Comparison of ENCODE assay signal across 9 cellular contexts in the genomic region with DNA sequence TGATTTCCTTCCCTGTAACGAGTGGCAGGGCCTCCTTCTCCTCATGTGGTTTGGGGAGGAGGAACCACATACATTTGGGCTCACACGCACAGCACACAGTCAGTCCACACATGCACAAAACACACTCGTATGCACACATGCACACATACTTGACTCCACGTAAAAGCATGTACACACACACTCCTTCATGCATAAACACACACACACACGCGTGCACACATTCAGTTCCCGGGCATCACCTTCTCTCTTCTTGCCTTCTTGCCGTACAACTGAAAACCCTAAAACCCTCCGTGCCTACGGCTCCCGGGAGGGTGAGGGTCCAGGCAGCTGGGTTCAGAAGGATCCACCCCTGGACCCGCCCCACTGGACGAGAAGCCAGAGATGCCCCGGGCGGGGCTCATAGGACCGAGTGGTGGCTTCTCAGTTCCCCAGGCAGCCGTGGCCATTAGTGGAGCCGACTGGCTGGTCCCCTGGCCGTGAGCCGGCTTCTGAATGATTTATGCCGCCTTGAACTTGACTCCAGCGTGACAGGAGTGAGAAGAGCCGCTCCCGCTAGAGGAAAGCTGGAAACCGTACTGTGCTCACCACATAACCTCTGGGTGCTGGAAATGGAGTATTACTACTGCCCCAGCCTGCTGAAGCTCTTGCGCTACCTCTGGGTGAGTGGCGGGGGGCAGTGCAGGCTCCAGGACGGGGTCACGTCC.
DNase-seq lines count a peak whose midpoint lies in the region; ATAC-seq and TF ChIP-seq lines count a peak whose summit lies in the region.
"Had no signal": no experiment of that assay in that cellular context is flagged by ENCODE, and none has a peak within 500 bp of the region (broad histone marks: within the 10 kb centered on the region; RNA-seq: fewer than 3 reads in every experiment).

No MANE protein-coding gene starts in this region.

- H3K4me3 ChIP-seq in mammary epithelial cell (replicated peaks in 1 of 3; ENCODE audit: insufficient read depth in 1 of 3, low read depth in 2 of 3, low read length in 3 of 3), result no peak overlapping the region
- H3K4me3 ChIP-seq in breast epithelium, result peak overlapping the region in 2 of 3 donors; percentile 8 to 31
- H3K4me3 ChIP-seq in muscle layer of duodenum (ENCODE audit: low read depth in 1 of 2, low read length in 2 of 2), result peak overlapping the region; percentile 5 to 41
- peak overlapping the region in 3 of 4 donors; percentile 6 to 37 (median 22) for H3K4me3 ChIP-seq in upper lobe of left lung
- no peak overlapping the region for H3K4me3 ChIP-seq in MG63

- peaks cover 5% of the 10 kb centered on the region for H3K79me2 ChIP-seq in mammary epithelial cell (ENCODE audit: insufficient read depth, low read length)

- POLR2A ChIA-PET in MCF 10A (lab: Yijun Ruan, JAX), result no interaction called here

- no peaks in the 10 kb centered on the region for H4K20me1 ChIP-seq in mammary epithelial cell (ENCODE audit: insufficient read depth, low read length)

- H3K27me3 ChIP-seq in mammary epithelial cell (ENCODE audit: insufficient read depth, low read length) (no peaks in the 10 kb centered on the region), breast epithelium (no peaks in the 10 kb centered on the region), muscle layer of duodenum (ENCODE audit: low read depth, low read length) (no peaks in the 10 kb centered on the region), upper lobe of left lung (no peaks in the 10 kb centered on the region), MG63 (no peaks in the 10 kb centered on the region)

- H3K4me3 Mint-ChIP-seq in MCF 10A (ENCODE audit: unreplicated experiment), result no peak overlapping the region

- peak overlapping the region; percentile 51 for H3K27ac Mint-ChIP-seq in MCF 10A (ENCODE audit: low read depth, unreplicated experiment)

- H3K36me3 Mint-ChIP-seq in MCF 10A (ENCODE audit: insufficient read depth, unreplicated experiment), result peaks cover 64% of the 10 kb centered on the region

- H3K4me1 ChIP-seq in mammary epithelial cell (ENCODE audit: insufficient read depth, low read length), result peaks cover 5% of the 10 kb centered on the region
- H3K4me1 ChIP-seq in breast epithelium, result no peaks in the 10 kb centered on the region
- peaks cover 3 to 15% of the 10 kb centered on the region in 2 donors for H3K4me1 ChIP-seq in muscle layer of duodenum (ENCODE audit: control insufficient read depth in 1 of 2, insufficient read depth in 2 of 2, low read length in 2 of 2)
- peaks cover 10 to 24% (median 16%) of the 10 kb centered on the region in 4 donors for H3K4me1 ChIP-seq in upper lobe of left lung

- peaks cover 6% of the 10 kb centered on the region for H3K4me1 Mint-ChIP-seq in MCF 10A (ENCODE audit: insufficient read depth, unreplicated experiment)

- no peak for TF ChIP-seq EP300 in upper lobe of left lung (IDR thresholded peaks at IDR 0.05)

- H3K27ac ChIP-seq in mammary epithelial cell (ENCODE audit: insufficient read depth, low read depth, low read length), result no peak overlapping the region
- H3K27ac ChIP-seq in breast epithelium, result no peak overlapping the region
- H3K27ac ChIP-seq in muscle layer of duodenum (ENCODE audit: low read length), result no peak overlapping the region
- peak overlapping the region in 3 of 4 donors; percentile 55 to 67 (median 62) for H3K27ac ChIP-seq in upper lobe of left lung

- no peak for TF ChIP-seq POLR2A in breast epithelium (IDR thresholded peaks at IDR 0.05)
- no peak for TF ChIP-seq POLR2A in upper lobe of left lung (IDR thresholded peaks at IDR 0.05)

- CTCF ChIA-PET in MCF 10A (lab: Yijun Ruan, JAX), result interaction anchor here (1.0 to 1.2 kb wide), 2 partner anchors 36 to 131 kb away, joined by 3 to 5 read pairs; no protein-coding TSS in a partner anchor
- CTCF ChIA-PET in mammary epithelial cell (lab: Charles Lee; ENCODE audit: low non-redundant PET), result interaction anchor here (0.6 kb wide), 1 partner anchor 1032 kb away, joined by 4 read pairs; no protein-coding TSS in a partner anchor

- H3K4me2 ChIP-seq in mammary epithelial cell (ENCODE audit: insufficient read depth, low read depth, low read length), result no peak overlapping the region

- H2AFZ ChIP-seq in mammary epithelial cell (ENCODE audit: low read depth, low read length), result no peak overlapping the region

- DNase-seq in MCF 10A (ENCODE audit: unreplicated experiment) (no peak), mammary epithelial cell (no peak), breast epithelium (ENCODE audit: low spot score in 2 of 2) (no peak), upper lobe of left lung (peak in 1 of 2 donors; percentile 69), glomerular visceral epithelial cell (ENCODE audit: extremely low spot score) (no peak), MG63 (no peak)
- DNase-seq: NCI-H187 had no signal

- H3K9me3 ChIP-seq in mammary epithelial cell (replicated peaks; ENCODE audit: insufficient read depth, low read length), result no peaks in the 10 kb centered on the region
- H3K9me3 ChIP-seq in breast epithelium, result no peaks in the 10 kb centered on the region
- H3K9me3 ChIP-seq in muscle layer of duodenum (ENCODE audit: control insufficient read depth in 1 of 2, low read length in 2 of 2), result no peaks in the 10 kb centered on the region
- H3K9me3 ChIP-seq in upper lobe of left lung, result no peaks in the 10 kb centered on the region
- no peaks in the 10 kb centered on the region for H3K9me3 ChIP-seq in MG63

- in situ Hi-C loops in mammary epithelial cell (cut with MboI; ENCODE audit: low sequenced_read_pairs in 2 of 2), result no loop called here

- dilution Hi-C loops in mammary epithelial cell (cut with HindIII; ENCODE audit: low sequenced_read_pairs), result loop anchor here (10.0 kb wide), 1 partner anchor 125 kb away; the partner anchor contains the start of gene CRYBB3

- TF ChIP-seq CTCF in MCF 10A (IDR thresholded peaks at IDR 0.05; ENCODE audit: unreplicated experiment) (no peak), mammary epithelial cell (conservative IDR thresholded peaks at IDR 0.05 in 1 of 2, IDR thresholded peaks at IDR 0.05 in 1 of 2; ENCODE audit: extremely low read depth in 1 of 2, insufficient read depth in 1 of 2, low read depth in 1 of 2, low read length in 2 of 2) (no peak), breast epithelium (IDR thresholded peaks at IDR 0.05) (no peak), upper lobe of left lung (IDR thresholded peaks at IDR 0.05) (no peak)

- no peak overlapping the region for H3K9ac ChIP-seq in mammary epithelial cell (ENCODE audit: insufficient read depth, low read length)

- H3K36me3 ChIP-seq in mammary epithelial cell (ENCODE audit: insufficient read depth, low read length), result no peaks in the 10 kb centered on the region
- no peaks in the 10 kb centered on the region for H3K36me3 ChIP-seq in breast epithelium
- peaks cover 0 to 5% of the 10 kb centered on the region in 2 donors for H3K36me3 ChIP-seq in muscle layer of duodenum (ENCODE audit: control insufficient read depth in 1 of 2, insufficient read depth in 2 of 2, low read length in 2 of 2)
- no peaks in the 10 kb centered on the region for H3K36me3 ChIP-seq in upper lobe of left lung
- H3K36me3 ChIP-seq in MG63, result no peaks in the 10 kb centered on the region

- intact Hi-C loops in MCF 10A (cut with micrococcal nuclease), result no loop called here
- intact Hi-C loops in mammary epithelial cell (cut with micrococcal nuclease), result no loop called here
- intact Hi-C loops in breast epithelium (cut with DNase I; ENCODE audit: low total_unique reads), result no loop called here

- ATAC-seq in upper lobe of left lung (ENCODE audit: low FRiP score in 2 of 2), result peak in 1 of 2 donors; percentile 19
- ATAC-seq in HG02840 (IDR thresholded peaks at IDR 0.05; ENCODE audit: low FRiP score, unreplicated experiment), result no peak

- no peaks in the 10 kb centered on the region for H3K27me3 Mint-ChIP-seq in MCF 10A (ENCODE audit: insufficient read depth, unreplicated experiment)

- H3K9me3 Mint-ChIP-seq in MCF 10A (ENCODE audit: unreplicated experiment), result no peaks in the 10 kb centered on the region

- no TSS peak for BruUV-seq in MCF 10A (replicated peaks; lab: Mats Ljungman, UMichigan)
- no TSS peak for BruUV-seq in mammary epithelial cell (replicated peaks; lab: Mats Ljungman, UMichigan)

- WGBS in mammary epithelial cell (ENCODE audit: low coverage, missing lambda C conversion rate), result 97% methylated on average over 17 of the region's 29 CpGs
- WGBS in upper lobe of left lung, 2 donors, result 38 to 50% methylated on average over 17 to 28 of the region's 29 CpGs

Comparison
In these comparisons a context has a peak if more than half of its experiments do, and no peak if none do; other contexts are left out.
1. H3K4me3 ChIP-seq: peak in breast epithelium (2 of 3), muscle layer of duodenum (2 of 2) and upper lobe of left lung (3 of 4); none in mammary epithelial cell (0 of 3) and MG63 (single experiment).
2. H3K27ac ChIP-seq: peak in upper lobe of left lung (3 of 4); none in mammary epithelial cell (single experiment), breast epithelium (0 of 2) and muscle layer of duodenum (single experiment).